Comparison of ENCODE assay signal across 1 cellular context in the genomic region with DNA sequence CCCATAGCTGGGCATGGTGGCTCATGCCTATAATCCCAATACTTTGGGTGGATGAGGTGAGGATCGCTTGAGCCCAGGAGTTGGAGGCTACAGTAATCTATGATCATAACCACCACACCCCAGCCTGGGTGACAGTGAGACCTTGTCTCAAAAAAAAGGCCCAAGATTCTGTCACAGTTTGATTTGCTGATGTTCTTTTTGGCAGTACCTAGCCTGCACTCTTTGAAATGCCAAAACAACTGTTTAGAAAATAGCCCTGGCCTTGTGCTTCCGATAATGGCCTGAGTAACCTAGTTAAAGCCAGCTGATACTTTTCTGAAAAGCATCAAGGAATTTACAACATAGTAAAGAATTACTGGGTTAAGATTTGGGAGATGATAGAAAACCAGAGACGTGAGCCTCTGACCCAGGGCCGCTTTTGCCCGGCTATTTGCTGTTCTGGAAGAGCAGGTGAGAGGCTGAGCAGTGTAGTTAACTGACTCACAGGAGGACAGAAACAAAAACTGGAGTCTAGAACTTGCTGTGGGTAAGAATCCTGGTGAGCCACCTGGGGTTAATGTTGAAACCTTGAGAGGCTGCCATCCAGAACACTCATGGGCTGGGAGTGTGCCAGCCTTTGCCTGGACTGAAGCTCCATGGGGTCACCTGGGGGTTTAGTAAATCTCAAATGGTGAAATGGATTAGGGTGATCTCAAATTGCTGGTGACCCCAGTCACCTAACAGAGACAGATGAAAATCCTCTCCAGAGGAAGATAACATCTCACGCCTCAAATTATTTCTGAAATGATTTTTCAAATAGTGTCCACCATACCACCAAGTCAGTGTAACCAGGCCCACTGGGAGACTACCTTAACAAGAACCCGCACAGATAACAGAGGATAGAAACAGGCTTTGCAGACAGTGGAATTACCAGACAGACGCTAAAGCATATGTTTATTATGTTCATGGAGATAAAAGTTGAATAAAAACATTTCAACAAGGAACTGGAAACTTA.
TF ChIP-seq lines count a peak whose summit lies in the region.

No MANE protein-coding gene starts in this region.

TF ChIP-seq in GM23338, 12 proteins besides CTCF, POLR2A, EP300 and RAD21 (continued from another document):
- TF ChIP-seq, protein P1, sequence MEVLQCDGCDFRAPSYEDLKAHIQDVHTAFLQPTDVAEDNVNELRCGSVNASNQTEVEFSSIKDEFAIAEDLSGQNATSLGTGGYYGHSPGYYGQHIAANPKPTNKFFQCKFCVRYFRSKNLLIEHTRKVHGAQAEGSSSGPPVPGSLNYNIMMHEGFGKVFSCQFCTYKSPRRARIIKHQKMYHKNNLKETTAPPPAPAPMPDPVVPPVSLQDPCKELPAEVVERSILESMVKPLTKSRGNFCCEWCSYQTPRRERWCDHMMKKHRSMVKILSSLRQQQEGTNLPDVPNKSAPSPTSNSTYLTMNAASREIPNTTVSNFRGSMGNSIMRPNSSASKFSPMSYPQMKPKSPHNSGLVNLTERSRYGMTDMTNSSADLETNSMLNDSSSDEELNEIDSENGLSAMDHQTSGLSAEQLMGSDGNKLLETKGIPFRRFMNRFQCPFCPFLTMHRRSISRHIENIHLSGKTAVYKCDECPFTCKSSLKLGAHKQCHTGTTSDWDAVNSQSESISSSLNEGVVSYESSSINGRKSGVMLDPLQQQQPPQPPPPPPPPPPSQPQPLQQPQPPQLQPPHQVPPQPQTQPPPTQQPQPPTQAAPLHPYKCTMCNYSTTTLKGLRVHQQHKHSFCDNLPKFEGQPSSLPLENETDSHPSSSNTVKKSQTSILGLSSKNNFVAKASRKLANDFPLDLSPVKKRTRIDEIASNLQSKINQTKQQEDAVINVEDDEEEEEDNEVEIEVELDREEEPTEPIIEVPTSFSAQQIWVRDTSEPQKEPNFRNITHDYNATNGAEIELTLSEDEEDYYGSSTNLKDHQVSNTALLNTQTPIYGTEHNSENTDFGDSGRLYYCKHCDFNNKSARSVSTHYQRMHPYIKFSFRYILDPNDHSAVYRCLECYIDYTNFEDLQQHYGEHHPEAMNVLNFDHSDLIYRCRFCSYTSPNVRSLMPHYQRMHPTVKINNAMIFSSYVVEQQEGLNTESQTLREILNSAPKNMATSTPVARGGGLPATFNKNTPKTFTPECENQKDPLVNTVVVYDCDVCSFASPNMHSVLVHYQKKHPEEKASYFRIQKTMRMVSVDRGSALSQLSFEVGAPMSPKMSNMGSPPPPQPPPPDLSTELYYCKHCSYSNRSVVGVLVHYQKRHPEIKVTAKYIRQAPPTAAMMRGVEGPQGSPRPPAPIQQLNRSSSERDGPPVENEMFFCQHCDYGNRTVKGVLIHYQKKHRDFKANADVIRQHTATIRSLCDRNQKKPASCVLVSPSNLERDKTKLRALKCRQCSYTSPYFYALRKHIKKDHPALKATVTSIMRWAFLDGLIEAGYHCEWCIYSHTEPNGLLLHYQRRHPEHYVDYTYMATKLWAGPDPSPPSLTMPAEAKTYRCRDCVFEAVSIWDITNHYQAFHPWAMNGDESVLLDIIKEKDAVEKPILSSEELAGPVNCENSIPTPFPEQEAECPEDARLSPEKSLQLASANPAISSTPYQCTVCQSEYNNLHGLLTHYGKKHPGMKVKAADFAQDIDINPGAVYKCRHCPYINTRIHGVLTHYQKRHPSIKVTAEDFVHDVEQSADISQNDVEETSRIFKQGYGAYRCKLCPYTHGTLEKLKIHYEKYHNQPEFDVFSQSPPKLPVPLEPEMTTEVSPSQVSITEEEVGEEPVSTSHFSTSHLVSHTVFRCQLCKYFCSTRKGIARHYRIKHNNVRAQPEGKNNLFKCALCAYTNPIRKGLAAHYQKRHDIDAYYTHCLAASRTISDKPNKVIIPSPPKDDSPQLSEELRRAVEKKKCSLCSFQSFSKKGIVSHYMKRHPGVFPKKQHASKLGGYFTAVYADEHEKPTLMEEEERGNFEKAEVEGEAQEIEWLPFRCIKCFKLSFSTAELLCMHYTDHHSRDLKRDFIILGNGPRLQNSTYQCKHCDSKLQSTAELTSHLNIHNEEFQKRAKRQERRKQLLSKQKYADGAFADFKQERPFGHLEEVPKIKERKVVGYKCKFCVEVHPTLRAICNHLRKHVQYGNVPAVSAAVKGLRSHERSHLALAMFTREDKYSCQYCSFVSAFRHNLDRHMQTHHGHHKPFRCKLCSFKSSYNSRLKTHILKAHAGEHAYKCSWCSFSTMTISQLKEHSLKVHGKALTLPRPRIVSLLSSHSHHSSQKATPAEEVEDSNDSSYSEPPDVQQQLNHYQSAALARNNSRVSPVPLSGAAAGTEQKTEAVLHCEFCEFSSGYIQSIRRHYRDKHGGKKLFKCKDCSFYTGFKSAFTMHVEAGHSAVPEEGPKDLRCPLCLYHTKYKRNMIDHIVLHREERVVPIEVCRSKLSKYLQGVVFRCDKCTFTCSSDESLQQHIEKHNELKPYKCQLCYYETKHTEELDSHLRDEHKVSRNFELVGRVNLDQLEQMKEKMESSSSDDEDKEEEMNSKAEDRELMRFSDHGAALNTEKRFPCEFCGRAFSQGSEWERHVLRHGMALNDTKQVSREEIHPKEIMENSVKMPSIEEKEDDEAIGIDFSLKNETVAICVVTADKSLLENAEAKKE (CRISPR knock-in tag; IDR thresholded peaks at IDR 0.05): no peak
- TF ChIP-seq, protein P2, sequence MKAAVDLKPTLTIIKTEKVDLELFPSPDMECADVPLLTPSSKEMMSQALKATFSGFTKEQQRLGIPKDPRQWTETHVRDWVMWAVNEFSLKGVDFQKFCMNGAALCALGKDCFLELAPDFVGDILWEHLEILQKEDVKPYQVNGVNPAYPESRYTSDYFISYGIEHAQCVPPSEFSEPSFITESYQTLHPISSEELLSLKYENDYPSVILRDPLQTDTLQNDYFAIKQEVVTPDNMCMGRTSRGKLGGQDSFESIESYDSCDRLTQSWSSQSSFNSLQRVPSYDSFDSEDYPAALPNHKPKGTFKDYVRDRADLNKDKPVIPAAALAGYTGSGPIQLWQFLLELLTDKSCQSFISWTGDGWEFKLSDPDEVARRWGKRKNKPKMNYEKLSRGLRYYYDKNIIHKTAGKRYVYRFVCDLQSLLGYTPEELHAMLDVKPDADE (IDR thresholded peaks at IDR 0.05): no peak
- TF ChIP-seq STAT1 (IDR thresholded peaks at IDR 0.05; ENCODE audit: unreplicated experiment): no peak
- TF ChIP-seq, protein P3, sequence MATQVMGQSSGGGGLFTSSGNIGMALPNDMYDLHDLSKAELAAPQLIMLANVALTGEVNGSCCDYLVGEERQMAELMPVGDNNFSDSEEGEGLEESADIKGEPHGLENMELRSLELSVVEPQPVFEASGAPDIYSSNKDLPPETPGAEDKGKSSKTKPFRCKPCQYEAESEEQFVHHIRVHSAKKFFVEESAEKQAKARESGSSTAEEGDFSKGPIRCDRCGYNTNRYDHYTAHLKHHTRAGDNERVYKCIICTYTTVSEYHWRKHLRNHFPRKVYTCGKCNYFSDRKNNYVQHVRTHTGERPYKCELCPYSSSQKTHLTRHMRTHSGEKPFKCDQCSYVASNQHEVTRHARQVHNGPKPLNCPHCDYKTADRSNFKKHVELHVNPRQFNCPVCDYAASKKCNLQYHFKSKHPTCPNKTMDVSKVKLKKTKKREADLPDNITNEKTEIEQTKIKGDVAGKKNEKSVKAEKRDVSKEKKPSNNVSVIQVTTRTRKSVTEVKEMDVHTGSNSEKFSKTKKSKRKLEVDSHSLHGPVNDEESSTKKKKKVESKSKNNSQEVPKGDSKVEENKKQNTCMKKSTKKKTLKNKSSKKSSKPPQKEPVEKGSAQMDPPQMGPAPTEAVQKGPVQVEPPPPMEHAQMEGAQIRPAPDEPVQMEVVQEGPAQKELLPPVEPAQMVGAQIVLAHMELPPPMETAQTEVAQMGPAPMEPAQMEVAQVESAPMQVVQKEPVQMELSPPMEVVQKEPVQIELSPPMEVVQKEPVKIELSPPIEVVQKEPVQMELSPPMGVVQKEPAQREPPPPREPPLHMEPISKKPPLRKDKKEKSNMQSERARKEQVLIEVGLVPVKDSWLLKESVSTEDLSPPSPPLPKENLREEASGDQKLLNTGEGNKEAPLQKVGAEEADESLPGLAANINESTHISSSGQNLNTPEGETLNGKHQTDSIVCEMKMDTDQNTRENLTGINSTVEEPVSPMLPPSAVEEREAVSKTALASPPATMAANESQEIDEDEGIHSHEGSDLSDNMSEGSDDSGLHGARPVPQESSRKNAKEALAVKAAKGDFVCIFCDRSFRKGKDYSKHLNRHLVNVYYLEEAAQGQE (IDR thresholded peaks at IDR 0.05; ENCODE audit: unreplicated experiment): no peak
- TF ChIP-seq EZH2phosphoT487 (IDR thresholded peaks at IDR 0.05; ENCODE audit: unreplicated experiment): no peak
- no peak for TF ChIP-seq ZNF331 (CRISPR knock-in tag; IDR thresholded peaks at IDR 0.05; ENCODE audit: low read depth)
- no peak for TF ChIP-seq POLR2AphosphoS5 (IDR thresholded peaks at IDR 0.05; ENCODE audit: low read depth)
TF ChIP-seq in GM23338: peak in this region for 0.
